ENCODE assay signal across 8 cellular contexts in genomic region chr1:235972316-235973090, GRCh38.
DNase-seq lines count a peak whose midpoint lies in the region; ATAC-seq lines count a peak whose summit lies in the region.

No MANE protein-coding gene starts in this region.

- peak overlapping the region; percentile 45 to 48 for H3K9ac ChIP-seq in duodenal mucosa (ENCODE audit: low read depth in 1 of 2, low read length in 2 of 2)

- no peaks in the 10 kb centered on the region for H3K9me3 ChIP-seq in duodenal mucosa (ENCODE audit: control insufficient read depth in 1 of 2, low read length in 2 of 2)
- no peaks in the 10 kb centered on the region for H3K9me3 ChIP-seq in mononuclear cell (ENCODE audit: low read depth, low read length)

- H3K27me3 ChIP-seq in duodenal mucosa (ENCODE audit: control insufficient read depth in 1 of 2, insufficient read depth in 2 of 2, low read length in 2 of 2): no peaks in the 10 kb centered on the region
- H3K27me3 ChIP-seq in mononuclear cell (ENCODE audit: insufficient read depth, low read length): no peaks in the 10 kb centered on the region

- ATAC-seq in HG02763 (IDR thresholded peaks at IDR 0.05; ENCODE audit: unreplicated experiment): peak; percentile 29

- peak overlapping the region; percentile 80 for H3K27ac ChIP-seq in duodenal mucosa (ENCODE audit: low read depth, low read length)

- H3K4me3 ChIP-seq in duodenal mucosa (ENCODE audit: low read depth in 1 of 2, low read length in 2 of 2) (peak overlapping the region; percentile 51 to 57), mononuclear cell (ENCODE audit: low read length) (peak overlapping the region; percentile 38)

- H3K4me1 ChIP-seq in duodenal mucosa (ENCODE audit: control insufficient read depth in 1 of 2, insufficient read depth in 2 of 2, low read length in 2 of 2) (peaks cover 5 to 10% of the 10 kb centered on the region in 2 donors), mononuclear cell (ENCODE audit: insufficient read depth, low read length) (peaks cover 24% of the 10 kb centered on the region)

- peaks cover 0 to 4% of the 10 kb centered on the region in 2 donors for H3K36me3 ChIP-seq in duodenal mucosa (ENCODE audit: control insufficient read depth in 1 of 2, insufficient read depth in 2 of 2, low read length in 2 of 2)

- DNase-seq in NCI-H82 (lab: John Stamatoyannopoulos, UW) (peak; percentile 38), NCI-H82 treated with DMSO at 0.1 percent for 48 hours (lab: John Stamatoyannopoulos, UW; ENCODE audit: unreplicated experiment) (no peak), OCI-M1 (lab: John Stamatoyannopoulos, UW) (peak; percentile 81), KG1 (lab: John Stamatoyannopoulos, UW) (no peak)
- no peak for DNase-seq in effector CD8-positive, alpha-beta T cell (lab: John Stamatoyannopoulos, UW)

Comparison
In these comparisons a context has a peak if more than half of its experiments do, and no peak if none do; other contexts are left out.
1. DNase-seq: peak in NCI-H82 (single experiment) and OCI-M1 (single experiment); none in NCI-H82 treated with DMSO at 0.1 percent for 48 hours (single experiment), KG1 (single experiment) and effector CD8-positive, alpha-beta T cell (single experiment).